12 cellular contexts compared by ENCODE assay signal in the genomic region with DNA sequence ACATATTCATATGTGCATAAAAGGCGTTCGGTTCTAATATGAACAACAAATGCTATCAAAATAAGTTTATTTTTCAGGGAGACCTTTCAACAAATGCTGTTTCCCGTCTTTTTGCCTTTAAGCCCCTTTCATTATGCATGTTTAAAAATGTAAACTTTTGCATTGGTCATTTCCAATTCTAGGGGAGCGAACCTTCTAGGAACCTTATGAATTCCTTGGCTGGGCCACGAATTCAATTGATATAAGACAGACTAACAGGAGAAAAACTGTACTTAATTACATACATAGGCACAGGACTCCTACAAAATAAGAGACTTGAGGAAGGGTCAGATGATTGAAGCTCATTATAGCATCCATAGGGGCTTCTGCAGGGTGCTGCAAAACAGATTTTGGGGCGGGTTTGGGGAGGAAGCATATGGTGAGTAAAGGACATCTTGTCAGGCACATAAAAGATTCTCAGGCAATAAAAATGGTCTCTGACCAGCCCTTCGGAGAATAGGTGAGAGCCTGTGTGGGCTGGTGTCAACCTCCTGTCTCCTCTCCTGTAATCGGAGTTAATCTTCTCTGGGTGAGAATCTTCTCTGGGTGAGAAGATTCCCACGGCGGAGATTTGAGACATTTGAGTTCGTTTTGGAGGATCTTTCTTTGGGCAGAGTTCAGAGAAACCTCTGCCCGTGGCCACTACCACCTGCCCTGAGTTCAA. TPM values are rescaled to one million over a fixed set of nuclear protein-coding genes. Genes with fewer than 3 reads are reported as not detected.
A peak's percentile ranks its signal among the peaks of the same experiment; 100 is the strongest.
DNase-seq lines count a peak whose midpoint lies in the region; ATAC-seq and TF ChIP-seq lines count a peak whose summit lies in the region.
"Had no signal": no experiment of that assay in that cellular context is flagged by ENCODE, and none has a peak within 500 bp of the region (broad histone marks: within the 10 kb centered on the region; RNA-seq: fewer than 3 reads in every experiment).

No MANE protein-coding gene starts in this region.

- TF ChIP-seq CTCF in PC-9 (conservative IDR thresholded peaks at IDR 0.05) (no peak), neural crest cell (conservative IDR thresholded peaks at IDR 0.05) (no peak), uterus (IDR thresholded peaks at IDR 0.05) (no peak), Caco-2 (IDR thresholded peaks at IDR 0.05; ENCODE audit: insufficient read depth in 1 of 2, low read depth in 1 of 2, low read length in 1 of 2, severe bottlenecking in 1 of 2, unreplicated experiment in 1 of 2) (no peak)

- no peak for DNase-seq in activated CD4-positive, alpha-beta T cell treated with anti-CD3 and anti-CD28 coated beads for 36 hours
- no peak for DNase-seq in activated CD4-positive, alpha-beta T cell treated with anti-CD3 and anti-CD28 coated beads, Interleukin-2, amount 50 U/mL, for 1 hour
- DNase-seq in PC-9 (no peak), neural crest cell (ENCODE audit: low read depth, low spot score) (no peak), hypothalamus (lab: John Stamatoyannopoulos, UW) (no peak), uterus (no peak), Caco-2 (no peak)
- DNase-seq: body of pancreas, GF-D8, NCI-H2171 treated with DMSO at 0.1 percent for 48 hours, SIG-M5 had no signal

- CTCF ChIA-PET in activated CD4-positive, alpha-beta T cell treated with anti-CD3 and anti-CD28 coated beads for 36 hours (lab: Charles Lee), result interaction anchor here (1.6 kb wide), 1 partner anchor 13 kb away, joined by 4 read pairs; no protein-coding TSS in a partner anchor
- CTCF ChIA-PET in PC-9 (lab: Charles Lee) (interaction anchor here (0.7 kb wide), 1 partner anchor 40 kb away, joined by 3 read pairs; no protein-coding TSS in a partner anchor), Caco-2 (lab: Charles Lee) (no interaction called here)

- no peaks in the 10 kb centered on the region for H3K9me3 Mint-ChIP-seq in activated CD4-positive, alpha-beta T cell treated with anti-CD3 and anti-CD28 coated beads for 36 hours (ENCODE audit: low read depth)
- H3K9me3 Mint-ChIP-seq in neural crest cell (no peaks in the 10 kb centered on the region), Caco-2 (ENCODE audit: unreplicated experiment) (no peaks in the 10 kb centered on the region)

- no peaks in the 10 kb centered on the region for H3K9me3 ChIP-seq in PC-9 (ENCODE audit: insufficient read depth, low read depth)
- H3K9me3 ChIP-seq in endocrine pancreas (ENCODE audit: control insufficient read depth, low read length), result no peaks in the 10 kb centered on the region
- no peaks in the 10 kb centered on the region for H3K9me3 ChIP-seq in uterus
- no peaks in the 10 kb centered on the region for H3K9me3 ChIP-seq in Caco-2
- H3K9me3 ChIP-seq: body of pancreas had no signal

- no peaks in the 10 kb centered on the region for H4K20me1 ChIP-seq in PC-9 (ENCODE audit: insufficient read depth)

- POLR2A ChIA-PET in activated CD4-positive, alpha-beta T cell treated with anti-CD3 and anti-CD28 coated beads for 36 hours (lab: Charles Lee), result no interaction called here
- POLR2A ChIA-PET in PC-9 (lab: Charles Lee; ENCODE audit: unreplicated experiment), result no interaction called here
- POLR2A ChIA-PET in Caco-2 (lab: Charles Lee), result no interaction called here

- peaks cover 37% of the 10 kb centered on the region for H3K4me1 Mint-ChIP-seq in activated CD4-positive, alpha-beta T cell treated with anti-CD3 and anti-CD28 coated beads for 36 hours
- H3K4me1 Mint-ChIP-seq in neural crest cell (peaks cover 10% of the 10 kb centered on the region), Caco-2 (ENCODE audit: low read depth, unreplicated experiment) (peaks cover 7% of the 10 kb centered on the region)

- TF ChIP-seq POLR2A in uterus (IDR thresholded peaks at IDR 0.05), result no peak

- no peaks in the 10 kb centered on the region for H3K9me2 ChIP-seq in PC-9 (ENCODE audit: insufficient read depth)

- no peak for ATAC-seq in activated CD4-positive, alpha-beta T cell treated with anti-CD3 and anti-CD28 coated beads for 36 hours

- peaks cover 76% of the 10 kb centered on the region for H3K27me3 Mint-ChIP-seq in activated CD4-positive, alpha-beta T cell treated with anti-CD3 and anti-CD28 coated beads for 36 hours
- H3K27me3 Mint-ChIP-seq in neural crest cell (ENCODE audit: low read depth), result peaks cover 88% of the 10 kb centered on the region
- H3K27me3 Mint-ChIP-seq in Caco-2 (ENCODE audit: insufficient read depth, unreplicated experiment), result peaks cover 4% of the 10 kb centered on the region

- no peaks in the 10 kb centered on the region for H3K27me3 ChIP-seq in PC-9 (ENCODE audit: insufficient read depth, low read depth)
- H3K27me3 ChIP-seq in endocrine pancreas (ENCODE audit: control insufficient read depth, insufficient read depth, low read length), result no peaks in the 10 kb centered on the region
- H3K27me3 ChIP-seq in uterus, result peaks cover 11 to 39% of the 10 kb centered on the region in 2 donors
- H3K27me3 ChIP-seq in Caco-2 (replicated peaks; ENCODE audit: control insufficient read depth, insufficient read depth, low read length), result no peaks in the 10 kb centered on the region; the same call in 1 of the 2 replicates
- H3K27me3 ChIP-seq: body of pancreas had no signal

- H3K36me3 ChIP-seq in PC-9 (ENCODE audit: low read depth), result no peaks in the 10 kb centered on the region
- no peaks in the 10 kb centered on the region for H3K36me3 ChIP-seq in endocrine pancreas (ENCODE audit: control insufficient read depth, insufficient read depth, low read length)
- no peaks in the 10 kb centered on the region for H3K36me3 ChIP-seq in uterus
- H3K36me3 ChIP-seq in Caco-2 (ENCODE audit: control insufficient read depth, insufficient read depth, low read length), result no peaks in the 10 kb centered on the region

- H3K4me3 ChIP-seq in PC-9 (peak overlapping the region; percentile 71), endocrine pancreas (ENCODE audit: control insufficient read depth, insufficient read depth, low read length) (peak overlapping the region; percentile 82), uterus (no peak overlapping the region), Caco-2 (ENCODE audit: low read depth, low read length) (no peak overlapping the region)

- H3K4me1 ChIP-seq in PC-9 (replicated peaks; ENCODE audit: insufficient read depth) (peaks cover 11% of the 10 kb centered on the region; the same call in 1 of the 2 replicates), endocrine pancreas (ENCODE audit: control insufficient read depth, insufficient read depth, low read length) (peaks cover 7% of the 10 kb centered on the region), uterus (peaks cover 0 to 9% of the 10 kb centered on the region in 2 donors), Caco-2 (no peaks in the 10 kb centered on the region)

- H3F3A ChIP-seq in PC-9 (ENCODE audit: insufficient read depth, low read depth), result peaks cover 17% of the 10 kb centered on the region

- no peak overlapping the region for H3K27ac Mint-ChIP-seq in activated CD4-positive, alpha-beta T cell treated with anti-CD3 and anti-CD28 coated beads for 36 hours
- H3K27ac Mint-ChIP-seq in neural crest cell (ENCODE audit: unreplicated experiment) (no peak overlapping the region), Caco-2 (ENCODE audit: unreplicated experiment) (no peak overlapping the region)

- no peaks in the 10 kb centered on the region for H3K79me2 ChIP-seq in PC-9 (ENCODE audit: low read depth)

- BruUV-seq in PC-9 (replicated peaks; lab: Mats Ljungman, UMichigan) (no TSS peak), Caco-2 (replicated peaks; lab: Mats Ljungman, UMichigan) (no TSS peak)

- H3K36me3 Mint-ChIP-seq in activated CD4-positive, alpha-beta T cell treated with anti-CD3 and anti-CD28 coated beads for 36 hours (ENCODE audit: low read depth), result no peaks in the 10 kb centered on the region
- H3K36me3 Mint-ChIP-seq in neural crest cell (ENCODE audit: low read depth) (no peaks in the 10 kb centered on the region), Caco-2 (ENCODE audit: insufficient read depth, unreplicated experiment) (no peaks in the 10 kb centered on the region)

- no peak overlapping the region for H3K27ac ChIP-seq in PC-9
- H3K27ac ChIP-seq in uterus, result no peak overlapping the region
- H3K27ac ChIP-seq: body of pancreas had no signal

- H3K4me3 Mint-ChIP-seq in activated CD4-positive, alpha-beta T cell treated with anti-CD3 and anti-CD28 coated beads for 36 hours, result peak overlapping the region; percentile 78
- H3K4me3 Mint-ChIP-seq in neural crest cell, result peak overlapping the region; percentile 69
- H3K4me3 Mint-ChIP-seq in Caco-2 (ENCODE audit: unreplicated experiment), result no peak overlapping the region

- peak overlapping the region; percentile 66 for H3K9ac ChIP-seq in endocrine pancreas (ENCODE audit: control insufficient read depth, insufficient read depth, low read length)

- intact Hi-C loops in activated CD4-positive, alpha-beta T cell treated with anti-CD3 and anti-CD28 coated beads for 36 hours (cut with DNase I, micrococcal nuclease), result loop anchor here (1.0 to 10.0 kb wide), 7 partner anchors 13 to 658 kb away; partner anchors contain the start of genes PHLPP1 (in 1 of the 2) and ZCCHC2 (in 1 of the 2)
- intact Hi-C loops in PC-9 (cut with micrococcal nuclease; ENCODE audit: unreplicated experiment), result loop anchor here (5.0 to 10.0 kb wide), 3 partner anchors 76 to 198 kb away; partner anchors contain the start of genes PIGN, RELCH and ZCCHC2
- intact Hi-C loops in uterus (cut with DNase I; ENCODE audit: low total_unique reads), result no loop called here
- intact Hi-C loops in Caco-2 (cut with micrococcal nuclease; ENCODE audit: unreplicated experiment), result no loop called here

- H3K4me2 ChIP-seq in PC-9, result peak overlapping the region; percentile 88

- peak overlapping the region; percentile 88 for H2AFZ ChIP-seq in PC-9

RNA-seq across cellular contexts. Expression of gene TNFRSF11A, which starts 1.7 kb away (rescaled TPM):
- 1 to 10 TPM; 6.9 to 9.3 TPM for total RNA-seq in activated CD4-positive, alpha-beta T cell treated with anti-CD3 and anti-CD28 coated beads for 36 hours
- total RNA-seq in PC-9 (2021), result 6.3 and 6.7 TPM in 2 replicates
- total RNA-seq in neural crest cell, result 0.05 and 0.16 TPM in 2 replicates
- total RNA-seq in uterus, result 1 to 10 TPM in 3 of 4 donors, under 1 TPM in 1; 0.26 to 7.4 (median 5.1) TPM
- 0.16 TPM in 2 replicates for total RNA-seq in Caco-2 (2022)

Comparison
In these comparisons a context has a peak if more than half of its experiments do, and no peak if none do; other contexts are left out.
1. H3K4me3 ChIP-seq: peak in PC-9 (single experiment) and endocrine pancreas (single experiment); none in uterus (0 of 2) and Caco-2 (single experiment).
2. intact Hi-C loops: an anchor here in activated CD4-positive, alpha-beta T cell treated with anti-CD3 and anti-CD28 coated beads for 36 hours (1.0 to 10.0 kb wide) and PC-9 (5.0 to 10.0 kb wide); none called in uterus and Caco-2.